Comparison of ENCODE assay signal across 18 cellular contexts in genomic region chr3:185661772-185662171, GRCh38.
"Had no signal": no experiment of that assay in that cellular context is flagged by ENCODE, and none has a peak within 500 bp of the region (broad histone marks: within the 10 kb centered on the region; RNA-seq: fewer than 3 reads in every experiment).

No MANE protein-coding gene starts in this region.

- H3K36me3 Mint-ChIP-seq: activated naive CD8-positive, alpha-beta T cell treated with anti-CD3 and anti-CD28 coated beads for 36 hours; naive thymus-derived CD8-positive, alpha-beta T cell had no signal

- H3K27ac ChIP-seq: hepatocyte, psoas muscle, thoracic aorta had no signal

- H3K27ac Mint-ChIP-seq: activated B cell treated with CpG ODN at 0.5 μM for 24 hours; activated CD8-positive, alpha-beta T cell treated with anti-CD3 and anti-CD28 coated beads for 36 hours; activated naive CD8-positive, alpha-beta T cell treated with anti-CD3 and anti-CD28 coated beads for 36 hours; activated T-cell treated with anti-CD3 and anti-CD28 coated beads, Interleukin-2, amount 50 U/mL, for 72 hours; endodermal cell had no signal

- H3K4me1 Mint-ChIP-seq: activated B cell treated with CpG ODN at 0.5 μM for 24 hours; activated naive CD8-positive, alpha-beta T cell treated with anti-CD3 and anti-CD28 coated beads for 36 hours; endodermal cell had no signal

- H3K9me3 ChIP-seq: psoas muscle, thoracic aorta had no signal

- ATAC-seq: activated CD8-positive, alpha-beta T cell treated with anti-CD3 and anti-CD28 coated beads for 36 hours; activated T-cell treated with anti-CD3 and anti-CD28 coated beads, Interleukin-2, amount 50 U/mL, for 72 hours; left lobe of liver; naive thymus-derived CD8-positive, alpha-beta T cell; psoas muscle; sciatic nerve had no signal

- H3K4me3 ChIP-seq: hepatocyte, psoas muscle, thoracic aorta had no signal

- H3K27me3 ChIP-seq: brain microvascular endothelial cell, hepatocyte had no signal

- H3K36me3 ChIP-seq: thoracic aorta had no signal

- H3K9me3 Mint-ChIP-seq: activated B cell treated with CpG ODN at 0.5 μM for 24 hours; activated CD8-positive, alpha-beta T cell treated with anti-CD3 and anti-CD28 coated beads for 36 hours; activated naive CD8-positive, alpha-beta T cell treated with anti-CD3 and anti-CD28 coated beads for 36 hours; activated T-cell treated with anti-CD3 and anti-CD28 coated beads, Interleukin-2, amount 50 U/mL, for 72 hours; endodermal cell; naive thymus-derived CD8-positive, alpha-beta T cell had no signal

- DNase-seq: activated B cell treated with CpG ODN at 0.5 μM for 24 hours; activated CD4-positive, alpha-beta T cell treated with anti-CD3 and anti-CD28 coated beads for 48 hours; activated CD8-positive, alpha-beta T cell treated with anti-CD3 and anti-CD28 coated beads for 36 hours; activated gamma-delta T cell; activated naive CD8-positive, alpha-beta T cell treated with anti-CD3 and anti-CD28 coated beads for 36 hours; activated T-cell treated with anti-CD3 and anti-CD28 coated beads, Interleukin-2, amount 50 U/mL, for 72 hours; brain microvascular endothelial cell; dermis blood vessel endothelial cell; endodermal cell; naive thymus-derived CD8-positive, alpha-beta T cell; occipital lobe; psoas muscle; stimulated activated CD4-positive, alpha-beta T cell treated with anti-CD3 and anti-CD28 coated beads, Interleukin-1b, Interleukin-23, amount 100 ng/mL, for 48 hours; SW 1271 had no signal

- H3K4me3 Mint-ChIP-seq: activated B cell treated with CpG ODN at 0.5 μM for 24 hours; activated CD8-positive, alpha-beta T cell treated with anti-CD3 and anti-CD28 coated beads for 36 hours; activated naive CD8-positive, alpha-beta T cell treated with anti-CD3 and anti-CD28 coated beads for 36 hours; activated T-cell treated with anti-CD3 and anti-CD28 coated beads, Interleukin-2, amount 50 U/mL, for 72 hours; endodermal cell had no signal
